1 cellular context compared by ENCODE assay signal in the genomic region with DNA sequence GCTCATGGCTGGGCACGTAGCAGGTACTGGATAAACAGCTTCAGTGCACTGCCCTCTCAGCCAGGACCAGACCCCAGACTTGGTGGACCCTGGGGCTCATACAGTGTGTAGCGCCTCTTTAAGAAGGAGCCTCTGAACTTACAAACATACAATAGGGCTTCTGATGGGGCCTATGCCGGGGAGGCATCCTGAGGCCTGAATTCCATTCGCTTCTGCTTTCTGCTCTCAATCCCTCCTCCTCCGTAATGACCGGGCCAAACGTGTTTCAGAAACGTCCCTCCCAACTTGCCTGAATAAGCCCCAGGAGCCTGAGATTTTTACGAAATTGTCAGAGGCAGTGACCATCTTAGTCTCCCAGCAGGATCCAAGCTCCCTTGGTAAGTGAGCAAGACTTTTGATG.
TF ChIP-seq lines count a peak whose summit lies in the region.

No MANE protein-coding gene starts in this region.

TF ChIP-seq in H1, 55 proteins besides CTCF, POLR2A, EP300 and RAD21 (continued from another document):
- TF ChIP-seq, protein P1, sequence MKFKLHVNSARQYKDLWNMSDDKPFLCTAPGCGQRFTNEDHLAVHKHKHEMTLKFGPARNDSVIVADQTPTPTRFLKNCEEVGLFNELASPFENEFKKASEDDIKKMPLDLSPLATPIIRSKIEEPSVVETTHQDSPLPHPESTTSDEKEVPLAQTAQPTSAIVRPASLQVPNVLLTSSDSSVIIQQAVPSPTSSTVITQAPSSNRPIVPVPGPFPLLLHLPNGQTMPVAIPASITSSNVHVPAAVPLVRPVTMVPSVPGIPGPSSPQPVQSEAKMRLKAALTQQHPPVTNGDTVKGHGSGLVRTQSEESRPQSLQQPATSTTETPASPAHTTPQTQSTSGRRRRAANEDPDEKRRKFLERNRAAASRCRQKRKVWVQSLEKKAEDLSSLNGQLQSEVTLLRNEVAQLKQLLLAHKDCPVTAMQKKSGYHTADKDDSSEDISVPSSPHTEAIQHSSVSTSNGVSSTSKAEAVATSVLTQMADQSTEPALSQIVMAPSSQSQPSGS (IDR thresholded peaks at IDR 0.05; ENCODE audit: low read length) = no peak
- no peak for TF ChIP-seq YY1 (IDR thresholded peaks at IDR 0.05; ENCODE audit: low read depth, low read length)
- TF ChIP-seq SP4 (IDR thresholded peaks at IDR 0.05; ENCODE audit: low read length) = no peak
- TF ChIP-seq KDM5A (IDR thresholded peaks at IDR 0.05; ENCODE audit: low read length) = no peak
- TF ChIP-seq CEBPB (IDR thresholded peaks at IDR 0.05; ENCODE audit: low read depth, low read length) = no peak
- no peak for TF ChIP-seq NANOG (IDR thresholded peaks at IDR 0.05; ENCODE audit: insufficient read depth, low read depth, low read length, poor library complexity, severe bottlenecking)
- TF ChIP-seq HDAC6 (IDR thresholded peaks at IDR 0.05; ENCODE audit: low read depth, low read length) = no peak
- TF ChIP-seq SP2 (IDR thresholded peaks at IDR 0.05; ENCODE audit: low read length) = no peak
- no peak for TF ChIP-seq CBX8 (IDR thresholded peaks at IDR 0.05; ENCODE audit: borderline replicate concordance, low read depth, low read length)
- TF ChIP-seq SP1 (IDR thresholded peaks at IDR 0.05; ENCODE audit: low read depth, low read length) = no peak
- no peak for TF ChIP-seq CHD2 (IDR thresholded peaks at IDR 0.05; ENCODE audit: low read length)
- TF ChIP-seq HDAC2 (IDR thresholded peaks at IDR 0.05; ENCODE audit: borderline replicate concordance in 1 of 2, low read depth in 2 of 2, low read length in 2 of 2) = no peak
- TF ChIP-seq MAX (IDR thresholded peaks at IDR 0.05) = no peak
- TF ChIP-seq SAP30 (IDR thresholded peaks at IDR 0.05; ENCODE audit: insufficient read depth, insufficient replicate concordance, low read length) = no peak
